13 cellular contexts compared by ENCODE assay signal in the genomic region with DNA sequence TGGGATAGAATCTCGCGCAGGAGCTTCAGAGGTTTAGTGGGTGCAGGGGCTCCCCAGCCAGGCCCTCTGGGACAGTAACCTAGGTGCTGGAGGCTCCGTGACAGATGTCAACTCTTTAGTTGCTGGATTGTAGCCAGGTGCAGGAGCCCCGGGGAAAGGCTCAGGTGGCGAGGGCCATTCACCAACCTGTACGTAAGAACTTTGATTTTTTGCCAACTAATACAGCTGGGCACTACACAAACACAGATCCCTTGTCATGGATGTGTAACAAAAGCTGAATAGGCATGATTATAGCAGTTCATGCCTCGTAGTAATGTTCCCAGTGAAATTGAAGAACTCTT.
DNase-seq lines count a peak whose midpoint lies in the region; ATAC-seq, FAIRE-seq and TF ChIP-seq lines count a peak whose summit lies in the region.
"Had no signal": no experiment of that assay in that cellular context is flagged by ENCODE, and none has a peak within 500 bp of the region (broad histone marks: within the 10 kb centered on the region; RNA-seq: fewer than 3 reads in every experiment).

No MANE protein-coding gene starts in this region.

- intact Hi-C loops in HCT116 (cut with micrococcal nuclease) (loop anchor here (10.0 kb wide), 3 partner anchors 125 to 1245 kb away; no protein-coding TSS in a partner anchor), gastrocnemius medialis (cut with DNase I; ENCODE audit: low total_unique reads) (no loop called here)

- H3K4me3 ChIP-seq in HCT116 (replicated peaks in 1 of 2; ENCODE audit: low read depth in 1 of 2, low read length in 2 of 2), result no peak overlapping the region
- no peak overlapping the region for H3K4me3 ChIP-seq in RWPE2 (ENCODE audit: severe bottlenecking)
- no peak overlapping the region for H3K4me3 ChIP-seq in gastrocnemius medialis
- H3K4me3 ChIP-seq: heart left ventricle, right atrium auricular region, upper lobe of right lung had no signal

- no peaks in the 10 kb centered on the region for H3K79me2 ChIP-seq in HCT116 (ENCODE audit: insufficient read depth, low read length)

- H3K9me3 ChIP-seq in HCT116 (ENCODE audit: control insufficient read depth in 1 of 2, insufficient read depth in 1 of 2, low read depth in 1 of 2, low read length in 2 of 2) (no peaks in the 10 kb centered on the region), RWPE2 (ENCODE audit: severe bottlenecking) (no peaks in the 10 kb centered on the region), gastrocnemius medialis (no peaks in the 10 kb centered on the region)
- H3K9me3 ChIP-seq: heart left ventricle, right atrium auricular region, upper lobe of right lung had no signal

- TF ChIP-seq POLR2A in HCT116 (IDR thresholded peaks at IDR 0.05; ENCODE audit: borderline replicate concordance, extremely low read depth, insufficient read depth, insufficient read length) (no peak), gastrocnemius medialis (IDR thresholded peaks at IDR 0.05) (no peak), GM12891 (IDR thresholded peaks at IDR 0.05; ENCODE audit: low read depth, low read length) (no peak)

- BruUV-seq in HCT116 (replicated peaks; lab: Mats Ljungman, UMichigan), result no TSS peak

- H3K27me3 ChIP-seq in HCT116 (ENCODE audit: insufficient read depth, low read length) (no peaks in the 10 kb centered on the region), RWPE2 (ENCODE audit: insufficient read depth, poor library complexity, severe bottlenecking) (no peaks in the 10 kb centered on the region), gastrocnemius medialis (no peaks in the 10 kb centered on the region)
- H3K27me3 ChIP-seq: heart left ventricle, right atrium auricular region, upper lobe of right lung had no signal

- H3K4me2 ChIP-seq in HCT116 (ENCODE audit: low read length), result peak overlapping the region; percentile 50

- no peak for DNase-seq in HCT116 (ENCODE audit: low read depth, low spot score)
- peak; percentile 87 for DNase-seq in NCI-H2081 treated with DMSO at 0.1 percent for 48 hours (lab: John Stamatoyannopoulos, UW)
- DNase-seq in RWPE2 (ENCODE audit: low spot score), result no peak
- no peak for DNase-seq in gastrocnemius medialis
- no peak for DNase-seq in midbrain (lab: John Stamatoyannopoulos, UW)
- DNase-seq in GM12891 (ENCODE audit: insufficient read length, low spot score), result no peak
- no peak for DNase-seq in NOMO-1 treated with dmso at 0.1 percent for 144 hours (lab: John Stamatoyannopoulos, UW; ENCODE audit: unreplicated experiment)
- DNase-seq: amniotic stem cell, GOT3 had no signal

- CTCF ChIA-PET in HCT116 (lab: Charles Lee), result interaction anchor here (0.7 to 2.9 kb wide), 14 partner anchors 11 to 1453 kb away, joined by 3 to 24 read pairs (median 6); no protein-coding TSS in a partner anchor

- H2AFZ ChIP-seq in HCT116 (ENCODE audit: low read depth, low read length, poor library complexity, severe bottlenecking), result peak overlapping the region; percentile 84

- no peak for TF ChIP-seq RAD21 in HCT116 (IDR thresholded peaks at IDR 0.05; ENCODE audit: low read depth)

- ATAC-seq in HCT116, result no peak
- ATAC-seq in RWPE2 (ENCODE audit: low read depth), result no peak
- ATAC-seq in gastrocnemius medialis, result peak; percentile 6 to 14
- no peak for ATAC-seq in HG03280 (IDR thresholded peaks at IDR 0.05; ENCODE audit: unreplicated experiment)

- peaks cover 3 to 10% of the 10 kb centered on the region in 2 experiments; a peak in 3 of 4 replicates for H3K4me1 ChIP-seq in HCT116 (ENCODE audit: control insufficient read depth in 1 of 2, insufficient read depth in 2 of 2, low read length in 2 of 2)
- peaks cover 8% of the 10 kb centered on the region for H3K4me1 ChIP-seq in RWPE2 (ENCODE audit: insufficient read depth, poor library complexity, severe bottlenecking)
- peaks cover 15 to 20% of the 10 kb centered on the region in 2 donors for H3K4me1 ChIP-seq in gastrocnemius medialis
- H3K4me1 ChIP-seq: upper lobe of right lung had no signal

- H3K9me2 ChIP-seq in HCT116 (ENCODE audit: insufficient read depth), result no peaks in the 10 kb centered on the region

- H4K20me1 ChIP-seq in HCT116 (ENCODE audit: insufficient read depth), result no peaks in the 10 kb centered on the region

- no peaks in the 10 kb centered on the region for H3K36me3 ChIP-seq in HCT116 (ENCODE audit: control insufficient read depth in 1 of 2, insufficient read depth in 2 of 2, low read length in 2 of 2)
- no peaks in the 10 kb centered on the region for H3K36me3 ChIP-seq in RWPE2 (ENCODE audit: low read depth)
- no peaks in the 10 kb centered on the region for H3K36me3 ChIP-seq in gastrocnemius medialis
- H3K36me3 ChIP-seq: heart left ventricle, right atrium auricular region, upper lobe of right lung had no signal

- H3K27ac ChIP-seq in HCT116 (ENCODE audit: low read depth, low read length), result no peak overlapping the region
- H3K27ac ChIP-seq in RWPE2 (ENCODE audit: poor library complexity, severe bottlenecking), result no peak overlapping the region
- peak overlapping the region in 1 of 4 donors; percentile 60 for H3K27ac ChIP-seq in gastrocnemius medialis
- H3K27ac ChIP-seq: heart left ventricle, right atrium auricular region, upper lobe of right lung had no signal

- no peak overlapping the region for H3K9ac ChIP-seq in HCT116 (ENCODE audit: low read length)

- in situ Hi-C loops in gastrocnemius medialis (cut with MboI; ENCODE audit: low sequenced_read_pairs in 4 of 4), result loop anchor here in 2 of 4 donors (10.0 to 25.0 kb wide), 2 partner anchors 1245 to 1442 kb away; no protein-coding TSS in a partner anchor

- RAD21 ChIA-PET in HCT116 (lab: Charles Lee; ENCODE audit: low non-redundant PET in 1 of 2, low total read pairs in 2 of 2, uncharacterized antibody in 2 of 2, unreplicated experiment in 2 of 2), result no interaction called here

- TF ChIP-seq CTCF in HCT116 (IDR thresholded peaks at IDR 0.05 in 2 of 3, conservative IDR thresholded peaks at IDR 0.05 in 1 of 3; ENCODE audit: borderline replicate concordance in 1 of 3, insufficient read depth in 1 of 3, low read depth in 2 of 3, low read length in 2 of 3), result no peak; a peak in 1 of 6 replicates
- TF ChIP-seq CTCF in RWPE2 (IDR thresholded peaks at IDR 0.05; ENCODE audit: poor library complexity, severe bottlenecking), result peak; percentile 40
- peak in 2 of 5 experiments; percentile 12 to 22 for TF ChIP-seq CTCF in gastrocnemius medialis (IDR thresholded peaks at IDR 0.05 in 4 of 5, conservative IDR thresholded peaks at IDR 0.05 in 1 of 5)

- POLR2A ChIA-PET in HCT116 (lab: Charles Lee), result no interaction called here

- FAIRE-seq in GM12891 (lab: Jason Lieb, UNC), result no peak

TF ChIP-seq in HCT116, 20 proteins besides CTCF, POLR2A, EP300 and RAD21 (continues in another document):
- TF ChIP-seq YY1 (IDR thresholded peaks at IDR 0.05; ENCODE audit: extremely low read depth, insufficient replicate concordance, low read depth, low read length) (no peak), SIN3A (IDR thresholded peaks at IDR 0.05; ENCODE audit: low read depth) (no peak), JUND (IDR thresholded peaks at IDR 0.05) (no peak)

TF ChIP-seq in GM12891, 5 proteins besides CTCF, POLR2A, EP300 and RAD21:
- TF ChIP-seq POLR2AphosphoS5 (IDR thresholded peaks at IDR 0.05; ENCODE audit: low read depth, low read length), result no peak
- TF ChIP-seq TAF1 (IDR thresholded peaks at IDR 0.05; ENCODE audit: low read depth, low read length), result no peak
- TF ChIP-seq PAX5 (IDR thresholded peaks at IDR 0.05; ENCODE audit: insufficient read depth, low read length, severe bottlenecking), result no peak
- no peak for TF ChIP-seq POU2F2 (IDR thresholded peaks at IDR 0.05; ENCODE audit: low read depth, low read length)
- TF ChIP-seq SPI1 (IDR thresholded peaks at IDR 0.05; ENCODE audit: low read depth, low read length), result no peak
TF ChIP-seq in GM12891: peak in this region for 0.

Comparison
In these comparisons a context has a peak if more than half of its experiments do, and no peak if none do; other contexts are left out.
1. ATAC-seq: peak in gastrocnemius medialis (2 of 2); none in HCT116 (single experiment), RWPE2 (single experiment) and HG03280 (single experiment).